ENCODE assay signal across 8 cellular contexts in genomic region chr6:118705799-118706481, GRCh38.
DNase-seq lines count a peak whose midpoint lies in the region; ATAC-seq and TF ChIP-seq lines count a peak whose summit lies in the region.

No MANE protein-coding gene starts in this region.

- no peaks in the 10 kb centered on the region for H4K20me1 ChIP-seq in BLaER1

- H3K4me3 ChIP-seq in BLaER1 (no peak overlapping the region), WI38 (ENCODE audit: low read depth, low read length) (peak overlapping the region; percentile 5; the same call in 1 of the 2 replicates), WERI-Rb-1 (ENCODE audit: low read depth, low read length) (no peak overlapping the region)

- no peak for TF ChIP-seq CTCF in WI38 (IDR thresholded peaks at IDR 0.05; ENCODE audit: low read depth, low read length)
- no peak for TF ChIP-seq CTCF in WERI-Rb-1 (IDR thresholded peaks at IDR 0.05; ENCODE audit: low read depth, low read length)

- peak overlapping the region; percentile 67 for H3K4me2 ChIP-seq in BLaER1

- H3K4me1 ChIP-seq in BLaER1, result peaks cover 38% of the 10 kb centered on the region

- no peaks in the 10 kb centered on the region for H3K27me3 ChIP-seq in BLaER1
- no peaks in the 10 kb centered on the region for H3K27me3 ChIP-seq in WERI-Rb-1 (ENCODE audit: insufficient read depth, low read depth, severe bottlenecking)

- DNase-seq in glomerular visceral epithelial cell (ENCODE audit: extremely low spot score), result peak; percentile 76
- peak; percentile 57 for DNase-seq in stimulated activated CD8-positive, alpha-beta memory T cell treated with anti-CD3 and anti-CD28 coated beads, Interleukin-4, amount 100 ng/mL, for 48 hours
- no peak for DNase-seq in WERI-Rb-1

- H3K9ac ChIP-seq in BLaER1, result no peak overlapping the region

- H3K36me3 ChIP-seq in BLaER1, result no peaks in the 10 kb centered on the region
- H3K36me3 ChIP-seq in WERI-Rb-1, result no peaks in the 10 kb centered on the region

- no peak overlapping the region for H3K27ac ChIP-seq in BLaER1
- no peak overlapping the region for H3K27ac ChIP-seq in WERI-Rb-1

- ATAC-seq in GM18873 (IDR thresholded peaks at IDR 0.05; ENCODE audit: low FRiP score, unreplicated experiment), result peak; percentile 27
- ATAC-seq in HG03108 (IDR thresholded peaks at IDR 0.05; ENCODE audit: unreplicated experiment), result peak; percentile 34
- no peak for ATAC-seq in GM19328 (IDR thresholded peaks at IDR 0.05; ENCODE audit: unreplicated experiment)

- H3K9me3 ChIP-seq in BLaER1 (no peaks in the 10 kb centered on the region), WERI-Rb-1 (ENCODE audit: severe bottlenecking) (no peaks in the 10 kb centered on the region)
